ENCODE assay signal across 8 cellular contexts in the genomic region with DNA sequence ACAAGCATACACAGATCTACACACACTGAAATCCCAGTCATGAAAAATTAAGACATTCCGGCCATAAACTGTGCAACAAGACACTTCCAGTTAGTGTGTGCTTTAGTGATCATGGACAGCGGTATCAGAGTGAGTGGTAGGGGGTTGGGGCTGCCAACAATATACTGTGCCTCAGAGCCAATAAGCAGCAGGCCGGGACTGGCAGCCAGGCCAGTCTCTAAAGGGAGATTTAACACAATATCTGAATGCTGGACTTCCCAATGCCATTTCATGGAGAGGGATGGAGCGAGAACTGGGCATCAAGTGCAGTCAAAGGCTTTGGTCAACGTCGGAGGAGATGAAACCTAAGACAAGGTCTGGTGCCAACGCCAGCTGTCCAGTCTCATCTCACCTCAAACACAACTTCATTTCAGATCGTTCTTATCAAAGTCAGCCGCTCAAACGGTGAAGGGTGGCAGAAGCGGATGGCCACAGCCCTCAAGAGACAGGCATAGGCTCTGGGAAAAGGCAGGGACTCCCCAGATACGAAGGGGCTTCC. TPM values are rescaled to one million over a fixed set of nuclear protein-coding genes. Genes with fewer than 3 reads are reported as not detected.
A peak's percentile ranks its signal among the peaks of the same experiment; 100 is the strongest.
DNase-seq lines count a peak whose midpoint lies in the region; ATAC-seq and TF ChIP-seq lines count a peak whose summit lies in the region.

No MANE protein-coding gene starts in this region.

- intact Hi-C loops in PC-9 (cut with micrococcal nuclease; ENCODE audit: unreplicated experiment): no loop called here

- H3K4me2 ChIP-seq in GM23248 (ENCODE audit: unreplicated experiment) (peak overlapping the region; percentile 91), PC-9 (peak overlapping the region; percentile 97)

- H3K79me2 ChIP-seq in GM23248 (ENCODE audit: insufficient read depth) (peaks cover 59% of the 10 kb centered on the region), PC-9 (ENCODE audit: low read depth) (peaks cover 57% of the 10 kb centered on the region)

- peaks cover 8% of the 10 kb centered on the region; the same call in 1 of the 2 replicates for H4K20me1 ChIP-seq in GM23248 (ENCODE audit: insufficient read depth)
- H4K20me1 ChIP-seq in PC-9 (ENCODE audit: insufficient read depth): peaks cover 14% of the 10 kb centered on the region; the same call in 1 of the 2 replicates

- POLR2A ChIA-PET in PC-9 (lab: Charles Lee; ENCODE audit: unreplicated experiment): interaction anchor here (0.9 kb wide), 1 partner anchor 209 kb away, joined by 15 read pairs; a partner anchor contains a TSS

- H3K4me3 ChIP-seq in GM23248 (peak overlapping the region; percentile 89), PC-9 (peak overlapping the region; percentile 88), retinal pigment epithelial cell (ENCODE audit: low read length) (peak overlapping the region; percentile 95)

- WGBS in GM23248 (ENCODE audit: low coverage in 1 of 2, low lambda C conversion rate in 2 of 2, missing lambda C conversion rate in 2 of 2), 2 experiments: 1 to 2% methylated on average over 12 of the region's 12 CpGs

- H3K27ac ChIP-seq in GM23248 (peak overlapping the region; percentile 91), PC-9 (peak overlapping the region; percentile 79)

- H3K27me3 ChIP-seq in GM23248 (replicated peaks; ENCODE audit: insufficient read depth): no peaks in the 10 kb centered on the region
- no peaks in the 10 kb centered on the region for H3K27me3 ChIP-seq in PC-9 (ENCODE audit: insufficient read depth, low read depth)

- H3K9me3 ChIP-seq in GM23248 (ENCODE audit: low read depth) (no peaks in the 10 kb centered on the region), PC-9 (ENCODE audit: insufficient read depth, low read depth) (no peaks in the 10 kb centered on the region)

- H3F3A ChIP-seq in GM23248 (ENCODE audit: insufficient read depth) (peaks cover 31% of the 10 kb centered on the region), PC-9 (ENCODE audit: insufficient read depth, low read depth) (peaks cover 40% of the 10 kb centered on the region)

- DNase-seq in AML-193 (lab: John Stamatoyannopoulos, UW) (peak; percentile 52 to 58), GM23248 (peak; percentile 68), PC-9 (peak in 1 of 2 experiments; percentile 17), anterior cingulate cortex (lab: John Stamatoyannopoulos, UW) (peak in 45 of 58 donors; percentile 3 to 63 (median 35)), hypothalamus (lab: John Stamatoyannopoulos, UW) (peak in 41 of 51 donors; percentile 8 to 74 (median 34)), retinal pigment epithelial cell (ENCODE audit: low read depth) (no peak)

- no peaks in the 10 kb centered on the region for H3K36me3 ChIP-seq in GM23248 (ENCODE audit: low read depth)
- H3K36me3 ChIP-seq in PC-9 (ENCODE audit: low read depth): no peaks in the 10 kb centered on the region

- no peak for TF ChIP-seq CTCF in PC-9 (conservative IDR thresholded peaks at IDR 0.05)
- TF ChIP-seq CTCF in retinal pigment epithelial cell (conservative IDR thresholded peaks at IDR 0.05; ENCODE audit: low read depth, low read length): no peak

- ATAC-seq in HG02759 (IDR thresholded peaks at IDR 0.05; ENCODE audit: unreplicated experiment) (no peak), GM21576 (IDR thresholded peaks at IDR 0.05; ENCODE audit: unreplicated experiment) (no peak)

- H3K9ac ChIP-seq in GM23248: peak overlapping the region; percentile 91

- BruUV-seq in PC-9 (replicated peaks; lab: Mats Ljungman, UMichigan): TSS peak; percentile 62

- H3K4me1 ChIP-seq in GM23248 (ENCODE audit: insufficient read depth) (peaks cover 40% of the 10 kb centered on the region), PC-9 (replicated peaks; ENCODE audit: insufficient read depth) (peaks cover 28% of the 10 kb centered on the region)

- no peaks in the 10 kb centered on the region for H3K9me2 ChIP-seq in GM23248 (ENCODE audit: insufficient read depth)
- no peaks in the 10 kb centered on the region for H3K9me2 ChIP-seq in PC-9 (ENCODE audit: insufficient read depth)

- H2AFZ ChIP-seq in GM23248 (peak overlapping the region; percentile 75), PC-9 (peak overlapping the region; percentile 85)

- in situ Hi-C loops in GM23248 (cut with MboI): loop anchor here (10.0 kb wide), 1 partner anchor 56 kb away; no protein-coding TSS in a partner anchor

- CTCF ChIA-PET in PC-9 (lab: Charles Lee): interaction anchor here (0.6 kb wide), 1 partner anchor 247 kb away, joined by 6 read pairs; no protein-coding TSS in a partner anchor

RNA-seq across cellular contexts. Expression of a gene that starts 1.0 kb away (rescaled TPM):
- 30.1 and 33.9 TPM in 2 replicates for total RNA-seq in GM23248 (2014; rRNA removed; shearing (Covaris generic))
- polyA plus RNA-seq in GM23248 (2016; fragmentation: Nextera tagmentation; extraction: Ambion mirVana): 12.4 and 14.0 TPM in 2 replicates
- total RNA-seq in PC-9 (2021): 32.3 and 32.6 TPM in 2 replicates

RNA-seq across cellular contexts. Expression of a gene that starts 31.3 kb away (rescaled TPM):
- total RNA-seq in GM23248 (2014; rRNA removed; shearing (Covaris generic)): not detected in 2 replicates
- not detected in 2 replicates for polyA plus RNA-seq in GM23248 (2016; fragmentation: Nextera tagmentation; extraction: Ambion mirVana)
- total RNA-seq in PC-9 (2021): not detected in 2 replicates
